Comparison of ENCODE assay signal across 1 cellular context in the genomic region with DNA sequence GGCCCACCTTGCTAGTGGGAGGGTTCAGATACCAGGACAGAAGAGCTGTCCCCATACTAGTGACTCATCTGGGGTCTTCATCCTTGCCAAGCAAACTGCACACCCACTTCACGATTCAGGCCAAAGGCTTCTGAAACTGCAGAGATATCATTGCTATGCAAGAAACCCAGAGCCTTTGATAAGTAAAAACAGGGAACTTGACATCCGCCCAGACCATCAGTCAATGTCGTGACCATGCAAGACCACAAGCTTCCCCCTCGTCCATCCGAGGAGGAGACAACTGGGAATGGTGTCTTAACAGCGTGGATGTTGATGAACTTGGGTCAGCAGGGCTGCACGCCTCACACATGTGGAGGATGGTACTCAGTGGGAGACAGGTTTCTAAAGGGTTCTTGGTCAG.
TF ChIP-seq lines count a peak whose summit lies in the region.

No MANE protein-coding gene starts in this region.

TF ChIP-seq in K562, 482 proteins besides CTCF, POLR2A, EP300 and RAD21 (continued from another document and continues in another):
- TF ChIP-seq, protein P1, sequence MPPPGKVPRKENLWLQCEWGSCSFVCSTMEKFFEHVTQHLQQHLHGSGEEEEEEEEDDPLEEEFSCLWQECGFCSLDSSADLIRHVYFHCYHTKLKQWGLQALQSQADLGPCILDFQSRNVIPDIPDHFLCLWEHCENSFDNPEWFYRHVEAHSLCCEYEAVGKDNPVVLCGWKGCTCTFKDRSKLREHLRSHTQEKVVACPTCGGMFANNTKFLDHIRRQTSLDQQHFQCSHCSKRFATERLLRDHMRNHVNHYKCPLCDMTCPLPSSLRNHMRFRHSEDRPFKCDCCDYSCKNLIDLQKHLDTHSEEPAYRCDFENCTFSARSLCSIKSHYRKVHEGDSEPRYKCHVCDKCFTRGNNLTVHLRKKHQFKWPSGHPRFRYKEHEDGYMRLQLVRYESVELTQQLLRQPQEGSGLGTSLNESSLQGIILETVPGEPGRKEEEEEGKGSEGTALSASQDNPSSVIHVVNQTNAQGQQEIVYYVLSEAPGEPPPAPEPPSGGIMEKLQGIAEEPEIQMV (tag; conservative IDR thresholded peaks at IDR 0.05; ENCODE audit: low read depth), result no peak
- TF ChIP-seq TSC22D4 (tag; IDR thresholded peaks at IDR 0.05) (no peak), CBFA2T2 (conservative IDR thresholded peaks at IDR 0.05) (peak; percentile 86), LARP7 (IDR thresholded peaks at IDR 0.05) (no peak), MNT (conservative IDR thresholded peaks at IDR 0.05) (0 out of 4 replicates have a peak, but pooled peaks of 1 of the 2 experiments have one; percentile 48), ZNF174 (CRISPR knock-in tag; IDR thresholded peaks at IDR 0.05) (no peak), ZNF707 (CRISPR knock-in tag; conservative IDR thresholded peaks at IDR 0.05) (no peak), KLF13 (tag; IDR thresholded peaks at IDR 0.05; ENCODE audit: borderline replicate concordance, low read depth) (no peak), ATF7 (IDR thresholded peaks at IDR 0.05) (no peak), STAT6 (CRISPR knock-in tag; IDR thresholded peaks at IDR 0.05) (no peak), MAZ (CRISPR knock-in tag; conservative IDR thresholded peaks at IDR 0.05 in 1 of 2, IDR thresholded peaks at IDR 0.05 in 1 of 2) (no peak), NUFIP1 (IDR thresholded peaks at IDR 0.05; ENCODE audit: partially characterized antibody) (no peak), HES1 (IDR thresholded peaks at IDR 0.05; ENCODE audit: low read depth) (no peak), PYGO2 (tag; IDR thresholded peaks at IDR 0.05) (no peak), THRAP3 (IDR thresholded peaks at IDR 0.05; ENCODE audit: borderline replicate concordance) (no peak), XRCC3 (IDR thresholded peaks at IDR 0.05) (no peak), MXI1 (IDR thresholded peaks at IDR 0.05; ENCODE audit: low read depth, low read length) (no peak), JUND (IDR thresholded peaks at IDR 0.05; ENCODE audit: borderline replicate concordance, low read depth, low read length) (peak; percentile 85), JUND (tag; IDR thresholded peaks at IDR 0.05; ENCODE audit: borderline replicate concordance, low read depth, low read length) (peak; percentile 85; the same call in 2 of the 3 replicates), PPARD (CRISPR knock-in tag; IDR thresholded peaks at IDR 0.05) (no peak), BCL6 (CRISPR knock-in tag; IDR thresholded peaks at IDR 0.05) (no peak), BMI1 (IDR thresholded peaks at IDR 0.05; ENCODE audit: low read length) (no peak), ZNF197 (CRISPR knock-in tag; IDR thresholded peaks at IDR 0.05; ENCODE audit: low read depth) (no peak), SRF (CRISPR knock-in tag; IDR thresholded peaks at IDR 0.05) (no peak), ZNF764 (CRISPR knock-in tag; IDR thresholded peaks at IDR 0.05; ENCODE audit: low read depth) (no peak), SP1 (CRISPR knock-in tag; IDR thresholded peaks at IDR 0.05) (no peak), NR3C1 (CRISPR knock-in tag; IDR thresholded peaks at IDR 0.05) (no peak), KLF6 (CRISPR knock-in tag; IDR thresholded peaks at IDR 0.05; ENCODE audit: borderline replicate concordance) (peak; percentile 43; the same call in 1 of the 2 replicates), ZNF695 (CRISPR knock-in tag; IDR thresholded peaks at IDR 0.05) (no peak), NFRKB (IDR thresholded peaks at IDR 0.05; ENCODE audit: low read depth) (no peak), THAP7 (CRISPR knock-in tag; IDR thresholded peaks at IDR 0.05) (no peak), GATAD2B (IDR thresholded peaks at IDR 0.05; ENCODE audit: borderline replicate concordance) (0 out of 2 replicates have a peak, but pooled peaks have one; percentile 12), SMARCC2 (IDR thresholded peaks at IDR 0.05; ENCODE audit: low read depth) (peak; percentile 67; the same call in 1 of the 2 replicates), GMEB1 (CRISPR knock-in tag; IDR thresholded peaks at IDR 0.05) (no peak), TEAD2 (tag; IDR thresholded peaks at IDR 0.05) (no peak), POLR3G (IDR thresholded peaks at IDR 0.05; ENCODE audit: extremely low read depth, insufficient read length, insufficient replicate concordance) (no peak), HDAC8 (tag; IDR thresholded peaks at IDR 0.05) (no peak), EWSR1 (IDR thresholded peaks at IDR 0.05; ENCODE audit: borderline replicate concordance, low read depth, partially characterized antibody) (no peak), DNMT1 (IDR thresholded peaks at IDR 0.05) (no peak)
- TF ChIP-seq, protein P2, sequence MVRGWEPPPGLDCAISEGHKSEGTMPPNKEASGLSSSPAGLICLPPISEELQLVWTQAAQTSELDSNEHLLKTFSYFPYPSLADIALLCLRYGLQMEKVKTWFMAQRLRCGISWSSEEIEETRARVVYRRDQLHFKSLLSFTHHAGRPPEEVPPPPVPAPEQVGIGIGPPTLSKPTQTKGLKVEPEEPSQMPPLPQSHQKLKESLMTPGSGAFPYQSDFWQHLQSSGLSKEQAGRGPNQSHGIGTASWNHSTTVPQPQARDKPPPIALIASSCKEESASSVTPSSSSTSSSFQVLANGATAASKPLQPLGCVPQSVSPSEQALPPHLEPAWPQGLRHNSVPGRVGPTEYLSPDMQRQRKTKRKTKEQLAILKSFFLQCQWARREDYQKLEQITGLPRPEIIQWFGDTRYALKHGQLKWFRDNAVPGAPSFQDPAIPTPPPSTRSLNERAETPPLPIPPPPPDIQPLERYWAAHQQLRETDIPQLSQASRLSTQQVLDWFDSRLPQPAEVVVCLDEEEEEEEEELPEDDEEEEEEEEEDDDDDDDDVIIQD (CRISPR knock-in tag; IDR thresholded peaks at IDR 0.05), result no peak
- TF ChIP-seq, protein P3, sequence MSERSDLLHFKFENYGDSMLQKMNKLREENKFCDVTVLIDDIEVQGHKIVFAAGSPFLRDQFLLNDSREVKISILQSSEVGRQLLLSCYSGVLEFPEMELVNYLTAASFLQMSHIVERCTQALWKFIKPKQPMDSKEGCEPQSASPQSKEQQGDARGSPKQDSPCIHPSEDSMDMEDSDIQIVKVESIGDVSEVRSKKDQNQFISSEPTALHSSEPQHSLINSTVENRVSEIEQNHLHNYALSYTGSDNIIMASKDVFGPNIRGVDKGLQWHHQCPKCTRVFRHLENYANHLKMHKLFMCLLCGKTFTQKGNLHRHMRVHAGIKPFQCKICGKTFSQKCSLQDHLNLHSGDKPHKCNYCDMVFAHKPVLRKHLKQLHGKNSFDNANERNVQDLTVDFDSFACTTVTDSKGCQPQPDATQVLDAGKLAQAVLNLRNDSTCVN (CRISPR knock-in tag; IDR thresholded peaks at IDR 0.05), result no peak
- TF ChIP-seq, protein P4, sequence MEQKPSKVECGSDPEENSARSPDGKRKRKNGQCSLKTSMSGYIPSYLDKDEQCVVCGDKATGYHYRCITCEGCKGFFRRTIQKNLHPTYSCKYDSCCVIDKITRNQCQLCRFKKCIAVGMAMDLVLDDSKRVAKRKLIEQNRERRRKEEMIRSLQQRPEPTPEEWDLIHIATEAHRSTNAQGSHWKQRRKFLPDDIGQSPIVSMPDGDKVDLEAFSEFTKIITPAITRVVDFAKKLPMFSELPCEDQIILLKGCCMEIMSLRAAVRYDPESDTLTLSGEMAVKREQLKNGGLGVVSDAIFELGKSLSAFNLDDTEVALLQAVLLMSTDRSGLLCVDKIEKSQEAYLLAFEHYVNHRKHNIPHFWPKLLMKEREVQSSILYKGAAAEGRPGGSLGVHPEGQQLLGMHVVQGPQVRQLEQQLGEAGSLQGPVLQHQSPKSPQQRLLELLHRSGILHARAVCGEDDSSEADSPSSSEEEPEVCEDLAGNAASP (IDR thresholded peaks at IDR 0.05), result no peak
- TF ChIP-seq, protein P5, sequence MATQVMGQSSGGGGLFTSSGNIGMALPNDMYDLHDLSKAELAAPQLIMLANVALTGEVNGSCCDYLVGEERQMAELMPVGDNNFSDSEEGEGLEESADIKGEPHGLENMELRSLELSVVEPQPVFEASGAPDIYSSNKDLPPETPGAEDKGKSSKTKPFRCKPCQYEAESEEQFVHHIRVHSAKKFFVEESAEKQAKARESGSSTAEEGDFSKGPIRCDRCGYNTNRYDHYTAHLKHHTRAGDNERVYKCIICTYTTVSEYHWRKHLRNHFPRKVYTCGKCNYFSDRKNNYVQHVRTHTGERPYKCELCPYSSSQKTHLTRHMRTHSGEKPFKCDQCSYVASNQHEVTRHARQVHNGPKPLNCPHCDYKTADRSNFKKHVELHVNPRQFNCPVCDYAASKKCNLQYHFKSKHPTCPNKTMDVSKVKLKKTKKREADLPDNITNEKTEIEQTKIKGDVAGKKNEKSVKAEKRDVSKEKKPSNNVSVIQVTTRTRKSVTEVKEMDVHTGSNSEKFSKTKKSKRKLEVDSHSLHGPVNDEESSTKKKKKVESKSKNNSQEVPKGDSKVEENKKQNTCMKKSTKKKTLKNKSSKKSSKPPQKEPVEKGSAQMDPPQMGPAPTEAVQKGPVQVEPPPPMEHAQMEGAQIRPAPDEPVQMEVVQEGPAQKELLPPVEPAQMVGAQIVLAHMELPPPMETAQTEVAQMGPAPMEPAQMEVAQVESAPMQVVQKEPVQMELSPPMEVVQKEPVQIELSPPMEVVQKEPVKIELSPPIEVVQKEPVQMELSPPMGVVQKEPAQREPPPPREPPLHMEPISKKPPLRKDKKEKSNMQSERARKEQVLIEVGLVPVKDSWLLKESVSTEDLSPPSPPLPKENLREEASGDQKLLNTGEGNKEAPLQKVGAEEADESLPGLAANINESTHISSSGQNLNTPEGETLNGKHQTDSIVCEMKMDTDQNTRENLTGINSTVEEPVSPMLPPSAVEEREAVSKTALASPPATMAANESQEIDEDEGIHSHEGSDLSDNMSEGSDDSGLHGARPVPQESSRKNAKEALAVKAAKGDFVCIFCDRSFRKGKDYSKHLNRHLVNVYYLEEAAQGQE (CRISPR knock-in tag; IDR thresholded peaks at IDR 0.05; ENCODE audit: low read depth), result no peak
- TF ChIP-seq, protein P6, sequence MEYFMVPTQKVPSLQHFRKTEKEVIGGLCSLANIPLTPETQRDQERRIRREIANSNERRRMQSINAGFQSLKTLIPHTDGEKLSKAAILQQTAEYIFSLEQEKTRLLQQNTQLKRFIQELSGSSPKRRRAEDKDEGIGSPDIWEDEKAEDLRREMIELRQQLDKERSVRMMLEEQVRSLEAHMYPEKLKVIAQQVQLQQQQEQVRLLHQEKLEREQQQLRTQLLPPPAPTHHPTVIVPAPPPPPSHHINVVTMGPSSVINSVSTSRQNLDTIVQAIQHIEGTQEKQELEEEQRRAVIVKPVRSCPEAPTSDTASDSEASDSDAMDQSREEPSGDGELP (CRISPR knock-in tag; IDR thresholded peaks at IDR 0.05; ENCODE audit: borderline replicate concordance), result peak; percentile 46; the same call in 1 of the 2 replicates
